ENCODE assay signal across 1 cellular context in the genomic region with DNA sequence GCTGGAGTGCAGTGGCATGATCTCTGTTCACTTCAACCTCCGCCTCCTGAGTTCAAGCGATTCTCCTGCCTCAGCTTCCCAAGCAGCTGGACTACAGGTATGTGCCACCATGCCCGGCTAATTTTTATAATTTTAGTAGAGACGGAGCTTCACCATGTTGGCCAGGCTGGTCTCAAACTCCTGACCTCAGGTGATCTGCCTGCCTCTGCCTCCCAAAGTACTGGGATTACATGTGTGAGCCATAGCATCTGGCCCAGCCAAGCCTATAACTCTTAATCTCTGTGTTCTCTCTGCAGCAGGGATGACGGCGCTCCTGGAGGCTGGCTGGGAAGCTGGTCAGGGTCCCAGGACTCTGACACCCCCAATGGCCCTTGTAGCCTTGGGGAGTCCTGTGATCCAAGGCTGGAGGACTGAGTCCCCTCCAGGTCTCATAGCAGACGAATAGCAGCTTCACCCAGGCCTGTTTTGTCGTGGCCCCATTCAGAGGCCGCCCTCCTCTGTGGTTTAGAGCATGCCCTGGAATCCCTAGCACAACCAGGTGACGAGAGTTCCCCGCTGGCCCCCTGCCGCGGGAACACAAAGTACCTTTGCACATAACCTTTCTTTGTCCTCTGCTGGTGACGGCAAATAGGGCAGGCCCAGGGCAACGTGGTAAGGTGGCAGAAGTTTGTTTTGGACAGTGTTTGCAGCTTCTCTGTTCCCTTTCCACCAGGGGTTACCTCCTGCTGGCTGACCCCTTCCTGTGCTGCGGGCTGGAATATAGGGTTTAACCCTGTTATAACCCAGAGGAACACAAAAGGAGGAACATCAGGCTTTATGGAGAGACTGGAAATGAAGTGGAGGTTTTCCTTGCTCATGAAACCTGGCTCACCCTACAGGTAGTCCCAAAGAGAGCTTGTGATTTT.
TF ChIP-seq lines count a peak whose summit lies in the region.

No MANE protein-coding gene starts in this region.

TF ChIP-seq in HepG2, 621 proteins besides CTCF, POLR2A, EP300 and RAD21 (continued from another document and continues in another):
- TF ChIP-seq IRF9 (CRISPR knock-in tag; IDR thresholded peaks at IDR 0.05; ENCODE audit: borderline replicate concordance) (peak; percentile 80), NR2C2 (CRISPR knock-in tag; IDR thresholded peaks at IDR 0.05; ENCODE audit: borderline replicate concordance) (peak; percentile 27), MLLT10 (CRISPR knock-in tag; IDR thresholded peaks at IDR 0.05) (no peak), ZNF644 (CRISPR knock-in tag; IDR thresholded peaks at IDR 0.05; ENCODE audit: low read depth) (0 out of 2 replicates have a peak, but pooled peaks have one; percentile 73), ZBTB34 (CRISPR knock-in tag; IDR thresholded peaks at IDR 0.05) (peak; percentile 97), TFDP2 (CRISPR knock-in tag; IDR thresholded peaks at IDR 0.05) (peak; percentile 84), ARNTL (CRISPR knock-in tag; IDR thresholded peaks at IDR 0.05) (no peak; the same call in none of the 2 replicates), TRAFD1 (CRISPR knock-in tag; IDR thresholded peaks at IDR 0.05; ENCODE audit: borderline replicate concordance) (no peak), SMAD3 (CRISPR knock-in tag; IDR thresholded peaks at IDR 0.05) (peak; percentile 79; the same call in 1 of the 2 replicates), HDAC2 (CRISPR knock-in tag; IDR thresholded peaks at IDR 0.05) (peak; percentile 89), RBFOX2 (IDR thresholded peaks at IDR 0.05; ENCODE audit: low read depth, low read length) (peak; percentile 46), ZSCAN20 (CRISPR knock-in tag; IDR thresholded peaks at IDR 0.05; ENCODE audit: borderline replicate concordance) (no peak), PRMT3 (CRISPR knock-in tag; IDR thresholded peaks at IDR 0.05; ENCODE audit: borderline replicate concordance, low read depth) (peak; percentile 88), ZFP36L1 (CRISPR knock-in tag; IDR thresholded peaks at IDR 0.05) (peak; percentile 75), ZNF549 (CRISPR knock-in tag; IDR thresholded peaks at IDR 0.05) (no peak), CSRNP2 (CRISPR knock-in tag; conservative IDR thresholded peaks at IDR 0.05; ENCODE audit: low read depth) (no peak), ZBTB21 (CRISPR knock-in tag; IDR thresholded peaks at IDR 0.05) (peak; percentile 42; the same call in 1 of the 2 replicates), STAT5B (CRISPR knock-in tag; IDR thresholded peaks at IDR 0.05) (no peak), PBX3 (CRISPR knock-in tag; IDR thresholded peaks at IDR 0.05; ENCODE audit: borderline replicate concordance) (no peak), ZNF180 (CRISPR knock-in tag; IDR thresholded peaks at IDR 0.05; ENCODE audit: borderline replicate concordance, low read depth) (no peak), CBX2 (IDR thresholded peaks at IDR 0.05; ENCODE audit: low read depth, low read length) (no peak), CBX2 (CRISPR knock-in tag; IDR thresholded peaks at IDR 0.05; ENCODE audit: low read depth) (0 out of 2 replicates have a peak, but pooled peaks have one; percentile 63), STAG1 (CRISPR knock-in tag; IDR thresholded peaks at IDR 0.05) (peak; percentile 57), HNRNPK (IDR thresholded peaks at IDR 0.05; ENCODE audit: low read depth, low read length, poor library complexity, severe bottlenecking) (no peak), ZXDC (CRISPR knock-in tag; IDR thresholded peaks at IDR 0.05) (no peak), TRIM24 (CRISPR knock-in tag; IDR thresholded peaks at IDR 0.05) (no peak), NFKBIZ (CRISPR knock-in tag; IDR thresholded peaks at IDR 0.05) (no peak; the same call in 1 of the 2 replicates), GTF2F1 (IDR thresholded peaks at IDR 0.05; ENCODE audit: low read length) (no peak), ZNF331 (CRISPR knock-in tag; IDR thresholded peaks at IDR 0.05) (peak; percentile 71; the same call in 1 of the 2 replicates), RXRB (CRISPR knock-in tag; IDR thresholded peaks at IDR 0.05; ENCODE audit: borderline replicate concordance) (peak; percentile 92), ZNF451 (CRISPR knock-in tag; IDR thresholded peaks at IDR 0.05) (0 out of 2 replicates have a peak, but pooled peaks have one; percentile 66), ZFP36 (IDR thresholded peaks at IDR 0.05; ENCODE audit: borderline replicate concordance, low read depth, low read length, partially characterized antibody) (no peak), SIN3B (IDR thresholded peaks at IDR 0.05; ENCODE audit: low read length) (no peak), KDM1A (CRISPR knock-in tag; IDR thresholded peaks at IDR 0.05) (peak; percentile 69; the same call in 1 of the 2 replicates), ELF4 (CRISPR knock-in tag; IDR thresholded peaks at IDR 0.05; ENCODE audit: borderline replicate concordance) (no peak), PHF21A (CRISPR knock-in tag; IDR thresholded peaks at IDR 0.05) (peak; percentile 66)
- TF ChIP-seq, protein P1, sequence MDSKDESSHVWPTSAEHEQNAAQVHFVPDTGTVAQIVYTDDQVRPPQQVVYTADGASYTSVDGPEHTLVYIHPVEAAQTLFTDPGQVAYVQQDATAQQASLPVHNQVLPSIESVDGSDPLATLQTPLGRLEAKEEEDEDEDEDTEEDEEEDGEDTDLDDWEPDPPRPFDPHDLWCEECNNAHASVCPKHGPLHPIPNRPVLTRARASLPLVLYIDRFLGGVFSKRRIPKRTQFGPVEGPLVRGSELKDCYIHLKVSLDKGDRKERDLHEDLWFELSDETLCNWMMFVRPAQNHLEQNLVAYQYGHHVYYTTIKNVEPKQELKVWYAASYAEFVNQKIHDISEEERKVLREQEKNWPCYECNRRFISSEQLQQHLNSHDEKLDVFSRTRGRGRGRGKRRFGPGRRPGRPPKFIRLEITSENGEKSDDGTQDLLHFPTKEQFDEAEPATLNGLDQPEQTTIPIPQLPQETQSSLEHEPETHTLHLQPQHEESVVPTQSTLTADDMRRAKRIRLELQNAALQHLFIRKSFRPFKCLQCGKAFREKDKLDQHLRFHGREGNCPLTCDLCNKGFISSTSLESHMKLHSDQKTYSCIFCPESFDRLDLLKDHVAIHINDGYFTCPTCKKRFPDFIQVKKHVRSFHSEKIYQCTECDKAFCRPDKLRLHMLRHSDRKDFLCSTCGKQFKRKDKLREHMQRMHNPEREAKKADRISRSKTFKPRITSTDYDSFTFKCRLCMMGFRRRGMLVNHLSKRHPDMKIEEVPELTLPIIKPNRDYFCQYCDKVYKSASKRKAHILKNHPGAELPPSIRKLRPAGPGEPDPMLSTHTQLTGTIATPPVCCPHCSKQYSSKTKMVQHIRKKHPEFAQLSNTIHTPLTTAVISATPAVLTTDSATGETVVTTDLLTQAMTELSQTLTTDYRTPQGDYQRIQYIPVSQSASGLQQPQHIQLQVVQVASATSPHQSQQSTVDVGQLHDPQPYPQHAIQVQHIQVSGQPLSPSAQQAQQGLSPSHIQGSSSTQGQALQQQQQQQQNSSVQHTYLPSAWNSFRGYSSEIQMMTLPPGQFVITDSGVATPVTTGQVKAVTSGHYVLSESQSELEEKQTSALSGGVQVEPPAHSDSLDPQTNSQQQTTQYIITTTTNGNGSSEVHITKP (CRISPR knock-in tag; IDR thresholded peaks at IDR 0.05; ENCODE audit: low read depth), result peak; percentile 73; the same call in 1 of the 2 replicates
- TF ChIP-seq, protein P2, sequence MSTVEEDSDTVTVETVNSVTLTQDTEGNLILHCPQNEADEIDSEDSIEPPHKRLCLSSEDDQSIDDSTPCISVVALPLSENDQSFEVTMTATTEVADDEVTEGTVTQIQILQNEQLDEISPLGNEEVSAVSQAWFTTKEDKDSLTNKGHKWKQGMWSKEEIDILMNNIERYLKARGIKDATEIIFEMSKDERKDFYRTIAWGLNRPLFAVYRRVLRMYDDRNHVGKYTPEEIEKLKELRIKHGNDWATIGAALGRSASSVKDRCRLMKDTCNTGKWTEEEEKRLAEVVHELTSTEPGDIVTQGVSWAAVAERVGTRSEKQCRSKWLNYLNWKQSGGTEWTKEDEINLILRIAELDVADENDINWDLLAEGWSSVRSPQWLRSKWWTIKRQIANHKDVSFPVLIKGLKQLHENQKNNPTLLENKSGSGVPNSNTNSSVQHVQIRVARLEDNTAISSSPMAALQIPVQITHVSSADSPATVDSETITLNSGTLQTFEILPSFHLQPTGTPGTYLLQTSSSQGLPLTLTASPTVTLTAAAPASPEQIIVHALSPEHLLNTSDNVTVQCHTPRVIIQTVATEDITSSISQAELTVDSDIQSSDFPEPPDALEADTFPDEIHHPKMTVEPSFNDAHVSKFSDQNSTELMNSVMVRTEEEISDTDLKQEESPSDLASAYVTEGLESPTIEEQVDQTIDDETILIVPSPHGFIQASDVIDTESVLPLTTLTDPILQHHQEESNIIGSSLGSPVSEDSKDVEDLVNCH (CRISPR knock-in tag; IDR thresholded peaks at IDR 0.05), result no peak
